In genomic region chr14:95895720-95896119, GRCh38 we compare ENCODE assay signal across 8 cellular contexts. TPM values are rescaled to one million over a fixed set of nuclear protein-coding genes. Genes with fewer than 3 reads are reported as not detected.
DNase-seq lines count a peak whose midpoint lies in the region; ATAC-seq and TF ChIP-seq lines count a peak whose summit lies in the region.

No MANE protein-coding gene starts in this region.

- intact Hi-C loops in Caco-2 (cut with micrococcal nuclease; ENCODE audit: unreplicated experiment), result loop anchor here (1.0 to 10.0 kb wide), 2 partner anchors 99 to 331 kb away; no protein-coding TSS in a partner anchor

- H3K27me3 Mint-ChIP-seq in Caco-2 (ENCODE audit: insufficient read depth, unreplicated experiment) (peaks cover 47% of the 10 kb centered on the region), immature natural killer cell (ENCODE audit: low read depth in 3 of 3) (peaks cover 4 to 14% (median 6%) of the 10 kb centered on the region in 3 donors)
- H3K27me3 Mint-ChIP-seq in activated CD4-positive, alpha-beta T cell treated with anti-CD3 and anti-CD28 coated beads, Interleukin-2, amount 10 ng/mL, durations not matched to agents 7 days and 5 days, result peaks cover 14% of the 10 kb centered on the region
- peaks cover 5 to 16% of the 10 kb centered on the region in 2 donors for H3K27me3 Mint-ChIP-seq in CD8-positive, alpha-beta memory T cell

- WGBS in upper lobe of left lung, 2 donors, result 41 to 46% methylated on average over 9 to 10 of the region's 10 CpGs

- no peak for TF ChIP-seq EP300 in upper lobe of left lung (IDR thresholded peaks at IDR 0.05)

- H3K36me3 ChIP-seq in Caco-2 (ENCODE audit: control insufficient read depth, insufficient read depth, low read length) (no peaks in the 10 kb centered on the region), HEK293 (ENCODE audit: control insufficient read depth in 2 of 2, insufficient read depth in 1 of 2, low read length in 2 of 2) (no peaks in the 10 kb centered on the region), upper lobe of left lung (no peaks in the 10 kb centered on the region)
- no peaks in the 10 kb centered on the region for H3K36me3 ChIP-seq in CD8-positive, alpha-beta memory T cell (ENCODE audit: insufficient read depth, low read length)

- DNase-seq in Caco-2, result peak; percentile 43 to 59
- peak; percentile 26 for DNase-seq in activated CD4-positive, alpha-beta T cell treated with anti-CD3 and anti-CD28 coated beads, Interleukin-2, amount 10 ng/mL, durations not matched to agents 7 days and 5 days
- DNase-seq in left lobe of liver (ENCODE audit: low spot score), result no peak
- DNase-seq in CD8-positive, alpha-beta memory T cell, result no peak
- no peak for DNase-seq in immature natural killer cell
- DNase-seq in upper lobe of left lung, result no peak

- H3K4me3 Mint-ChIP-seq in Caco-2 (ENCODE audit: unreplicated experiment) (no peak overlapping the region), immature natural killer cell (no peak overlapping the region)
- no peak overlapping the region for H3K4me3 Mint-ChIP-seq in activated CD4-positive, alpha-beta T cell treated with anti-CD3 and anti-CD28 coated beads, Interleukin-2, amount 10 ng/mL, durations not matched to agents 7 days and 5 days
- no peak overlapping the region for H3K4me3 Mint-ChIP-seq in CD8-positive, alpha-beta memory T cell

- TF ChIP-seq CTCF in Caco-2 (IDR thresholded peaks at IDR 0.05; ENCODE audit: insufficient read depth in 1 of 2, low read depth in 1 of 2, low read length in 1 of 2, severe bottlenecking in 1 of 2, unreplicated experiment in 1 of 2), result peak; percentile 43 to 52
- peak; percentile 49; the same call in 1 of the 2 replicates for TF ChIP-seq CTCF in HEK293 (tag by site-specific recombination; IDR thresholded peaks at IDR 0.05)
- TF ChIP-seq CTCF in upper lobe of left lung (IDR thresholded peaks at IDR 0.05), result peak in 3 of 6 experiments; percentile 8 to 37 (median 9)

- CTCF ChIA-PET in Caco-2 (lab: Charles Lee) (interaction anchor here (0.6 kb wide), 1 partner anchor 278 kb away, joined by 3 read pairs; no protein-coding TSS in a partner anchor), HEK293 (lab: Yijun Ruan, JAX) (interaction anchor here (0.7 to 1.4 kb wide), 3 partner anchors 8 to 203 kb away, joined by 3 to 4 read pairs (median 3); no protein-coding TSS in a partner anchor)
- CTCF ChIA-PET in activated CD4-positive, alpha-beta T cell treated with anti-CD3 and anti-CD28 coated beads, Interleukin-2, amount 10 ng/mL, durations not matched to agents 7 days and 5 days (lab: Charles Lee), result no interaction called here
- CTCF ChIA-PET in CD8-positive, alpha-beta memory T cell (lab: Charles Lee), result no interaction called here

- no TSS peak for BruUV-seq in Caco-2 (replicated peaks; lab: Mats Ljungman, UMichigan)

- H3K27ac Mint-ChIP-seq in Caco-2 (ENCODE audit: unreplicated experiment) (no peak overlapping the region), immature natural killer cell (no peak overlapping the region)
- H3K27ac Mint-ChIP-seq in activated CD4-positive, alpha-beta T cell treated with anti-CD3 and anti-CD28 coated beads, Interleukin-2, amount 10 ng/mL, durations not matched to agents 7 days and 5 days, result no peak overlapping the region
- H3K27ac Mint-ChIP-seq in CD8-positive, alpha-beta memory T cell, result no peak overlapping the region

- no peaks in the 10 kb centered on the region for H3K9me3 ChIP-seq in Caco-2
- no peaks in the 10 kb centered on the region for H3K9me3 ChIP-seq in HEK293 (ENCODE audit: control insufficient read depth, insufficient read depth, low read depth, low read length)
- H3K9me3 ChIP-seq in CD8-positive, alpha-beta memory T cell (ENCODE audit: low read length), result no peaks in the 10 kb centered on the region
- H3K9me3 ChIP-seq in upper lobe of left lung, result no peaks in the 10 kb centered on the region

- H3K36me3 Mint-ChIP-seq in Caco-2 (ENCODE audit: insufficient read depth, unreplicated experiment), result no peaks in the 10 kb centered on the region
- H3K36me3 Mint-ChIP-seq in activated CD4-positive, alpha-beta T cell treated with anti-CD3 and anti-CD28 coated beads, Interleukin-2, amount 10 ng/mL, durations not matched to agents 7 days and 5 days (ENCODE audit: low read depth), result no peaks in the 10 kb centered on the region
- no peaks in the 10 kb centered on the region for H3K36me3 Mint-ChIP-seq in CD8-positive, alpha-beta memory T cell
- H3K36me3 Mint-ChIP-seq in immature natural killer cell, result no peaks in the 10 kb centered on the region

- H3K4me3 ChIP-seq in Caco-2 (ENCODE audit: low read depth, low read length), result no peak overlapping the region
- H3K4me3 ChIP-seq in HEK293 (ENCODE audit: low read depth, low read length), result no peak overlapping the region
- H3K4me3 ChIP-seq in CD8-positive, alpha-beta memory T cell (ENCODE audit: low read length), result no peak overlapping the region
- H3K4me3 ChIP-seq in upper lobe of left lung, result no peak overlapping the region

- H3K4me1 Mint-ChIP-seq in Caco-2 (ENCODE audit: low read depth, unreplicated experiment), result no peaks in the 10 kb centered on the region
- no peaks in the 10 kb centered on the region for H3K4me1 Mint-ChIP-seq in activated CD4-positive, alpha-beta T cell treated with anti-CD3 and anti-CD28 coated beads, Interleukin-2, amount 10 ng/mL, durations not matched to agents 7 days and 5 days
- no peaks in the 10 kb centered on the region for H3K4me1 Mint-ChIP-seq in CD8-positive, alpha-beta memory T cell
- H3K4me1 Mint-ChIP-seq in immature natural killer cell, result no peaks in the 10 kb centered on the region

- H3K9me3 Mint-ChIP-seq in Caco-2 (ENCODE audit: unreplicated experiment) (no peaks in the 10 kb centered on the region), immature natural killer cell (no peaks in the 10 kb centered on the region)
- H3K9me3 Mint-ChIP-seq in activated CD4-positive, alpha-beta T cell treated with anti-CD3 and anti-CD28 coated beads, Interleukin-2, amount 10 ng/mL, durations not matched to agents 7 days and 5 days, result no peaks in the 10 kb centered on the region
- H3K9me3 Mint-ChIP-seq in CD8-positive, alpha-beta memory T cell, result no peaks in the 10 kb centered on the region

- H3K27me3 ChIP-seq in Caco-2 (replicated peaks; ENCODE audit: control insufficient read depth, insufficient read depth, low read length), result no peaks in the 10 kb centered on the region
- H3K27me3 ChIP-seq in CD8-positive, alpha-beta memory T cell (ENCODE audit: insufficient read depth, low read length, poor library complexity, severe bottlenecking), result no peaks in the 10 kb centered on the region
- H3K27me3 ChIP-seq in upper lobe of left lung, result no peaks in the 10 kb centered on the region

- no peaks in the 10 kb centered on the region for H3K4me1 ChIP-seq in Caco-2
- no peaks in the 10 kb centered on the region for H3K4me1 ChIP-seq in HEK293 (ENCODE audit: control insufficient read depth, insufficient read depth, low read length)
- H3K4me1 ChIP-seq in CD8-positive, alpha-beta memory T cell (ENCODE audit: insufficient read depth, low read length), result no peaks in the 10 kb centered on the region
- H3K4me1 ChIP-seq in upper lobe of left lung, result no peaks in the 10 kb centered on the region

- peak; percentile 81 for ATAC-seq in left lobe of liver
- no peak for ATAC-seq in GM21619 (IDR thresholded peaks at IDR 0.05; ENCODE audit: unreplicated experiment)
- no peak for ATAC-seq in upper lobe of left lung (ENCODE audit: low FRiP score in 2 of 2)

- H3K27ac ChIP-seq in HEK293 (ENCODE audit: extremely low read depth, low read depth, low read length) (no peak overlapping the region), upper lobe of left lung (no peak overlapping the region)
- H3K27ac ChIP-seq in CD8-positive, alpha-beta memory T cell (ENCODE audit: low read depth, low read length), result no peak overlapping the region

- POLR2A ChIA-PET in Caco-2 (lab: Charles Lee), result no interaction called here
- POLR2A ChIA-PET in HEK293 (lab: Yijun Ruan, JAX), result no interaction called here
- POLR2A ChIA-PET in activated CD4-positive, alpha-beta T cell treated with anti-CD3 and anti-CD28 coated beads, Interleukin-2, amount 10 ng/mL, durations not matched to agents 7 days and 5 days (lab: Charles Lee), result no interaction called here
- POLR2A ChIA-PET in CD8-positive, alpha-beta memory T cell (lab: Charles Lee), result no interaction called here

- TF ChIP-seq POLR2A in upper lobe of left lung (IDR thresholded peaks at IDR 0.05), result no peak

TF ChIP-seq in HEK293, 187 proteins besides CTCF, POLR2A, EP300 and RAD21:
- TF ChIP-seq SCRT2 (tag by site-specific recombination; IDR thresholded peaks at IDR 0.05), result peak; percentile 29; the same call in 1 of the 2 replicates
- TF ChIP-seq, protein P1, sequence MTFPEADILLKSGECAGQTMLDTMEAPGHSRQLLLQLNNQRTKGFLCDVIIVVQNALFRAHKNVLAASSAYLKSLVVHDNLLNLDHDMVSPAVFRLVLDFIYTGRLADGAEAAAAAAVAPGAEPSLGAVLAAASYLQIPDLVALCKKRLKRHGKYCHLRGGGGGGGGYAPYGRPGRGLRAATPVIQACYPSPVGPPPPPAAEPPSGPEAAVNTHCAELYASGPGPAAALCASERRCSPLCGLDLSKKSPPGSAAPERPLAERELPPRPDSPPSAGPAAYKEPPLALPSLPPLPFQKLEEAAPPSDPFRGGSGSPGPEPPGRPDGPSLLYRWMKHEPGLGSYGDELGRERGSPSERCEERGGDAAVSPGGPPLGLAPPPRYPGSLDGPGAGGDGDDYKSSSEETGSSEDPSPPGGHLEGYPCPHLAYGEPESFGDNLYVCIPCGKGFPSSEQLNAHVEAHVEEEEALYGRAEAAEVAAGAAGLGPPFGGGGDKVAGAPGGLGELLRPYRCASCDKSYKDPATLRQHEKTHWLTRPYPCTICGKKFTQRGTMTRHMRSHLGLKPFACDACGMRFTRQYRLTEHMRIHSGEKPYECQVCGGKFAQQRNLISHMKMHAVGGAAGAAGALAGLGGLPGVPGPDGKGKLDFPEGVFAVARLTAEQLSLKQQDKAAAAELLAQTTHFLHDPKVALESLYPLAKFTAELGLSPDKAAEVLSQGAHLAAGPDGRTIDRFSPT (tag by site-specific recombination; IDR thresholded peaks at IDR 0.05), result no peak

RNA-seq across cellular contexts. Expression of gene TUNAR, which starts 19.1 kb away (rescaled TPM):
- total RNA-seq in Caco-2 (2022) (not detected in 2 replicates), left lobe of liver (not detected), upper lobe of left lung (under 1 TPM in 1 of 6 donors, not detected in 5; 0.10 TPM)
- not detected for total RNA-seq in activated CD4-positive, alpha-beta T cell treated with anti-CD3 and anti-CD28 coated beads, Interleukin-2, amount 10 ng/mL, durations not matched to agents 7 days and 5 days
- total RNA-seq in CD8-positive, alpha-beta memory T cell, result not detected
- polyA plus RNA-seq in CD8-positive, alpha-beta memory T cell, result not detected
- not detected for polyA plus RNA-seq in immature natural killer cell

Comparison
In these comparisons a context has a peak if more than half of its experiments do, and no peak if none do; other contexts are left out.
1. DNase-seq: peak in Caco-2 (2 of 2) and activated CD4-positive, alpha-beta T cell treated with anti-CD3 and anti-CD28 coated beads, Interleukin-2, amount 10 ng/mL, durations not matched to agents 7 days and 5 days (single experiment); none in left lobe of liver (single experiment), CD8-positive, alpha-beta memory T cell (0 of 5), immature natural killer cell (0 of 3) and upper lobe of left lung (0 of 2).
2. CTCF ChIA-PET loops: an anchor here in Caco-2 (0.6 kb wide) and HEK293 (0.7 to 1.4 kb wide); none called in activated CD4-positive, alpha-beta T cell treated with anti-CD3 and anti-CD28 coated beads, Interleukin-2, amount 10 ng/mL, durations not matched to agents 7 days and 5 days and CD8-positive, alpha-beta memory T cell.